Comparison of ENCODE assay signal across 8 cellular contexts in genomic region chr15:70376929-70377691, GRCh38.
A peak's percentile ranks its signal among the peaks of the same experiment; 100 is the strongest.
DNase-seq lines count a peak whose midpoint lies in the region; ATAC-seq, FAIRE-seq and TF ChIP-seq lines count a peak whose summit lies in the region.

No MANE protein-coding gene starts in this region.

- no peak overlapping the region for H2BK120ac ChIP-seq in H9 (ENCODE audit: low read depth, low read length, poor library complexity, severe bottlenecking)

- no peak overlapping the region for H3K14ac ChIP-seq in H9 (ENCODE audit: insufficient read depth, low read length)

- peaks cover 2% of the 10 kb centered on the region; the same call in 1 of the 2 replicates for H3K4me1 ChIP-seq in H9 (ENCODE audit: insufficient read depth, low read length)
- peaks cover 0 to 10% (median 3%) of the 10 kb centered on the region in 3 donors for H3K4me1 ChIP-seq in pancreas

- no peak overlapping the region for H2AK5ac ChIP-seq in H9 (ENCODE audit: insufficient read length, low read length)

- peaks cover 43% of the 10 kb centered on the region for H3K27me3 Mint-ChIP-seq in H9 (ENCODE audit: low read depth)

- H3K23ac ChIP-seq in H9 (ENCODE audit: insufficient read length, low read depth, low read length): no peak overlapping the region

- H3K27ac ChIP-seq in H9 (ENCODE audit: insufficient read length, low read depth, low read length) (no peak overlapping the region), pancreas (peak overlapping the region in 3 of 4 donors; percentile 0 to 44 (median 39))

- H3K4me1 Mint-ChIP-seq in H9: peaks cover 35 to 39% of the 10 kb centered on the region in 2 experiments

- H4K20me1 ChIP-seq in H9 (ENCODE audit: control insufficient read depth, insufficient read depth, insufficient read length): no peaks in the 10 kb centered on the region

- H2BK12ac ChIP-seq in H9 (ENCODE audit: insufficient read length, low read depth, low read length): no peak overlapping the region

- no peak overlapping the region for H3K4ac ChIP-seq in H9 (ENCODE audit: low read depth, low read length)

- DNase-seq in H9 (peak; percentile 35), SIG-M5 (lab: John Stamatoyannopoulos, UW) (peak; percentile 10), foreskin fibroblast (peak; percentile 45 to 67), pancreas (peak in 5 of 6 donors; percentile 34 to 73 (median 55)), NCI-H1694 treated with DMSO at 0.1 percent for 48 hours (lab: John Stamatoyannopoulos, UW) (no peak), NCI-H187 (lab: John Stamatoyannopoulos, UW) (no peak), HTR-8/SVneo (ENCODE audit: insufficient read length, low spot score) (no peak)
- DNase-seq in activated effector memory CD4-positive, alpha-beta T cell treated with anti-CD3 and anti-CD28 coated beads, Interleukin-2, amount 50 U/mL, for 16 hours: no peak

- H2AFZ ChIP-seq in H9 (ENCODE audit: low read length): no peak overlapping the region

- peak overlapping the region; percentile 93 for H3K4me2 ChIP-seq in H9 (ENCODE audit: insufficient read depth, insufficient read length, low read length)

- H3K9me3 ChIP-seq in H9 (ENCODE audit: control insufficient read depth, low read depth, low read length) (no peaks in the 10 kb centered on the region), pancreas (no peaks in the 10 kb centered on the region)

- H3K18ac ChIP-seq in H9 (ENCODE audit: insufficient read length, low read depth, low read length): no peak overlapping the region

- FAIRE-seq in pancreas (lab: Jason Lieb, UNC) (no peak), HTR-8/SVneo (lab: Jason Lieb, UNC) (no peak)

- H3K4me3 ChIP-seq in foreskin fibroblast (ENCODE audit: low read depth in 1 of 2, low read length in 2 of 2) (peak overlapping the region; percentile 31 to 38), pancreas (peak overlapping the region in 2 of 4 donors; percentile 13 to 26)

- H3K36me3 ChIP-seq in pancreas: no peaks in the 10 kb centered on the region

- peaks cover 0 to 5% (median 0%) of the 10 kb centered on the region in 3 experiments; a peak in 3 of 7 replicates for H3K36me3 Mint-ChIP-seq in H9 (ENCODE audit: insufficient read depth in 1 of 3, low read depth in 3 of 3)

- H4K8ac ChIP-seq in H9 (replicated peaks; ENCODE audit: insufficient read length, low read depth, low read length): no peak overlapping the region

- peak; percentile 86 to 91 (median 89) for ATAC-seq in pancreas

- WGBS in H9 (ENCODE audit: extremely low coverage, insufficient read length, low lambda C conversion rate): no CpG with 5 or more reads among the region's 21 CpGs
- 4 to 5% methylated on average over 21 of the region's 21 CpGs for WGBS in pancreas, 2 donors

- no peak overlapping the region for H3K27ac Mint-ChIP-seq in H9

- H3K9me3 Mint-ChIP-seq in H9: peaks cover 4 to 9% of the 10 kb centered on the region in 2 experiments

- no peak overlapping the region for H2BK5ac ChIP-seq in H9 (ENCODE audit: insufficient read length, low read length)

- no peak overlapping the region for H3T11ph ChIP-seq in H9 (ENCODE audit: low read length)

- H4K91ac ChIP-seq in H9 (ENCODE audit: insufficient read length, low read depth, low read length): no peak overlapping the region

- no peak overlapping the region for H3K56ac ChIP-seq in H9 (ENCODE audit: insufficient read length, low read depth, low read length)

- H3K9ac ChIP-seq in H9 (ENCODE audit: extremely low read depth, insufficient read length, low read length): no peak overlapping the region

- H3K23me2 ChIP-seq in H9 (ENCODE audit: insufficient read length, low read depth, low read length, poor library complexity, severe bottlenecking): peaks cover 10% of the 10 kb centered on the region

- H3K27me3 ChIP-seq in H9 (ENCODE audit: insufficient read depth, low read length): no peaks in the 10 kb centered on the region; the same call in 1 of the 2 replicates
- H3K27me3 ChIP-seq in pancreas: no peaks in the 10 kb centered on the region

- H2BK15ac ChIP-seq in H9 (ENCODE audit: low read depth, low read length): no peak overlapping the region

- no peaks in the 10 kb centered on the region for H3K79me2 ChIP-seq in H9 (ENCODE audit: insufficient read depth, low read length)

- intact Hi-C loops in pancreas (cut with DNase I): no loop called here

- TF ChIP-seq CTCF in H9 (conservative IDR thresholded peaks at IDR 0.05) (no peak), foreskin fibroblast (IDR thresholded peaks at IDR 0.05; ENCODE audit: low read depth, low read length) (no peak), pancreas (IDR thresholded peaks at IDR 0.05) (no peak)

- no peaks in the 10 kb centered on the region for H3K79me1 ChIP-seq in H9 (ENCODE audit: insufficient read depth, low read depth, low read length, poor library complexity, severe bottlenecking)

- H3K4me3 Mint-ChIP-seq in H9: peak overlapping the region; percentile 62 to 82

- H2BK20ac ChIP-seq in H9 (ENCODE audit: low read depth, low read length, poor library complexity, severe bottlenecking): no peak overlapping the region

- no peak overlapping the region for H4K5ac ChIP-seq in H9 (ENCODE audit: insufficient read length, low read depth, low read length)

Comparison
In these comparisons a context has a peak if more than half of its experiments do, and no peak if none do; other contexts are left out.
1. DNase-seq: peak in H9 (single experiment), SIG-M5 (single experiment), foreskin fibroblast (2 of 2) and pancreas (5 of 6); none in NCI-H1694 treated with DMSO at 0.1 percent for 48 hours (single experiment), activated effector memory CD4-positive, alpha-beta T cell treated with anti-CD3 and anti-CD28 coated beads, Interleukin-2, amount 50 U/mL, for 16 hours (single experiment), NCI-H187 (0 of 2) and HTR-8/SVneo (single experiment).